ENCODE assay signal across 1 cellular context in genomic region chr22:23751441-23751996, GRCh38.
TF ChIP-seq lines count a peak whose summit lies in the region.

No MANE protein-coding gene starts in this region.

TF ChIP-seq in HEK293, 187 proteins besides CTCF, POLR2A, EP300 and RAD21 (continued from another document):
- peak; percentile 4; the same call in 1 of the 2 replicates for TF ChIP-seq PATZ1 (tag by site-specific recombination; IDR thresholded peaks at IDR 0.05)
- peak; percentile 15; the same call in 1 of the 2 replicates for TF ChIP-seq KLF9 (tag by site-specific recombination; IDR thresholded peaks at IDR 0.05; ENCODE audit: low read depth)
- TF ChIP-seq SP2 (tag by site-specific recombination; IDR thresholded peaks at IDR 0.05) = peak; percentile 10; the same call in 1 of the 2 replicates
- no peak for TF ChIP-seq ZNF341 (tag by site-specific recombination; IDR thresholded peaks at IDR 0.05; ENCODE audit: low read depth)
- TF ChIP-seq ZNF777 (tag by site-specific recombination; IDR thresholded peaks at IDR 0.05; ENCODE audit: borderline replicate concordance) = no peak
- TF ChIP-seq MEIS1 (CRISPR knock-in tag; IDR thresholded peaks at IDR 0.05; ENCODE audit: borderline replicate concordance) = 0 out of 2 replicates have a peak, but pooled peaks have one; percentile 4
- TF ChIP-seq ELK4 (IDR thresholded peaks at IDR 0.05; ENCODE audit: borderline replicate concordance, low read depth, low read length) = no peak
